Comparison of ENCODE assay signal across 18 cellular contexts in genomic region chr7:50677279-50677996, GRCh38.
DNase-seq lines count a peak whose midpoint lies in the region; ATAC-seq, FAIRE-seq and TF ChIP-seq lines count a peak whose summit lies in the region.
"Had no signal": no experiment of that assay in that cellular context is flagged by ENCODE, and none has a peak within 500 bp of the region (broad histone marks: within the 10 kb centered on the region; RNA-seq: fewer than 3 reads in every experiment).

No MANE protein-coding gene starts in this region.

- TF ChIP-seq CTCF in K562 (IDR thresholded peaks at IDR 0.05 in 2 of 3, conservative IDR thresholded peaks at IDR 0.05 in 1 of 3; ENCODE audit: insufficient read depth in 2 of 3, low read depth in 1 of 3, low read length in 3 of 3) = no peak
- TF ChIP-seq CTCF in liver (IDR thresholded peaks at IDR 0.05; ENCODE audit: low read depth, low read length, missing input control) = no peak
- TF ChIP-seq CTCF in MM.1S (IDR thresholded peaks at IDR 0.05; ENCODE audit: low read length) = no peak

- in situ Hi-C loops in K562 (cut with MboI) = no loop called here

- H3K9ac ChIP-seq in K562 (ENCODE audit: insufficient read depth in 1 of 2, low read depth in 2 of 2, low read length in 2 of 2) (no peak overlapping the region), liver (ENCODE audit: low read depth in 1 of 2, low read length in 2 of 2) (peak overlapping the region in 1 of 2 donors; percentile 1), skeletal muscle tissue (ENCODE audit: low read depth in 1 of 3, low read length in 3 of 3) (peak overlapping the region in 2 of 3 donors; percentile 13 to 60), MM.1S (ENCODE audit: low read length) (no peak overlapping the region)

- H2AFZ ChIP-seq in K562 (ENCODE audit: low read depth, low read length) = no peak overlapping the region
- H2AFZ ChIP-seq in MM.1S (ENCODE audit: low read length) = no peak overlapping the region

- H3K4me1 ChIP-seq in K562 (replicated peaks in 1 of 2; ENCODE audit: control insufficient read depth in 2 of 2, insufficient read depth in 2 of 2, low read length in 2 of 2) (no peaks in the 10 kb centered on the region), liver (ENCODE audit: control insufficient read depth in 4 of 4, insufficient read depth in 4 of 4, low read length in 3 of 4) (peaks cover 19 to 63% (median 60%) of the 10 kb centered on the region in 4 donors), skeletal muscle tissue (ENCODE audit: control insufficient read depth in 3 of 3, insufficient read depth in 3 of 3, low read length in 3 of 3) (peaks cover 56 to 72% (median 71%) of the 10 kb centered on the region in 3 donors), MM.1S (ENCODE audit: low read length) (no peaks in the 10 kb centered on the region)
- H3K4me1 ChIP-seq: BE2C had no signal

- 91% methylated on average over 13 of the region's 13 CpGs for WGBS in K562 (ENCODE audit: insufficient coverage, low coverage, missing lambda C conversion rate)
- 36% methylated on average over 13 of the region's 13 CpGs for WGBS in liver

- H3K79me2 ChIP-seq in K562 (ENCODE audit: control insufficient read depth, insufficient read depth, low read length) (peaks cover 27% of the 10 kb centered on the region; the same call in 2 of the 3 replicates), MM.1S (ENCODE audit: low read length) (no peaks in the 10 kb centered on the region)

- CTCF ChIA-PET in K562 (lab: Yijun Ruan, JAX; ENCODE audit: low intra/inter-chr PET ratio) = interaction anchor here (0.7 kb wide), 1 partner anchor 585 kb away, joined by 3 read pairs; the partner anchor contains the start of gene ZPBP

- no TSS peak for BruUV-seq in K562 (replicated peaks; lab: Mats Ljungman, UMichigan)

- H3F3A ChIP-seq in MM.1S (ENCODE audit: insufficient read depth, low read length) = no peaks in the 10 kb centered on the region

- H4K20me1 ChIP-seq in K562 (replicated peaks; ENCODE audit: control insufficient read depth, insufficient read depth, low read length) = peaks cover 20% of the 10 kb centered on the region; the same call in 1 of the 2 replicates
- H4K20me1 ChIP-seq in MM.1S (ENCODE audit: insufficient read depth, low read length) = no peaks in the 10 kb centered on the region

- DNase-seq in NCI-H345 (lab: John Stamatoyannopoulos, UW) = peak; percentile 49
- no peak for DNase-seq in NCI-H345 treated with DMSO at 0.1 percent for 48 hours (lab: John Stamatoyannopoulos, UW; ENCODE audit: unreplicated experiment)
- DNase-seq in K562 (ENCODE audit: extremely low read depth in 1 of 4, low spot score in 3 of 4) = no peak
- DNase-seq in NCI-H2081 (lab: John Stamatoyannopoulos, UW) = no peak
- no peak for DNase-seq in MM.1S
- DNase-seq: activated CD4-positive, alpha-beta T cell treated with anti-CD3 and anti-CD28 coated beads for 4 hours; activated naive CD8-positive, alpha-beta T cell treated with anti-CD3 and anti-CD28 coated beads, Interleukin-2, amount 50 U/mL, for 24 hours; BE2C; dermis blood vessel endothelial cell; Karpas-422; naive thymus-derived CD4-positive, alpha-beta T cell; NCI-H1092; NCI-H524; stimulated activated CD4-positive, alpha-beta T cell treated with anti-CD3 and anti-CD28 coated beads, Interleukin-4, amount 100 ng/mL, for 4 hours had no signal

- no peak for ATAC-seq in K562
- no peak for ATAC-seq in GM21737 (IDR thresholded peaks at IDR 0.05; ENCODE audit: unreplicated experiment)
- ATAC-seq: activated naive CD8-positive, alpha-beta T cell treated with anti-CD3 and anti-CD28 coated beads, Interleukin-2, amount 50 U/mL, for 24 hours; naive thymus-derived CD4-positive, alpha-beta T cell had no signal

- H3K4me3 ChIP-seq in K562 (no peak overlapping the region), liver (ENCODE audit: low read depth in 1 of 3, low read length in 3 of 3) (no peak overlapping the region), skeletal muscle tissue (ENCODE audit: low read length in 3 of 3) (no peak overlapping the region), MM.1S (ENCODE audit: low read length) (no peak overlapping the region)

- no peak for TF ChIP-seq EP300 in K562 (IDR thresholded peaks at IDR 0.05; ENCODE audit: low read length)

- no peak for TF ChIP-seq RAD21 in K562 (CRISPR knock-in tag; conservative IDR thresholded peaks at IDR 0.05 in 1 of 2, IDR thresholded peaks at IDR 0.05 in 1 of 2)
- no peak for TF ChIP-seq RAD21 in liver (IDR thresholded peaks at IDR 0.05)

- H3K27me3 ChIP-seq in K562 (ENCODE audit: control insufficient read depth in 2 of 2, insufficient read depth in 2 of 2, low read length in 2 of 2) (no peaks in the 10 kb centered on the region), liver (ENCODE audit: control insufficient read depth in 4 of 4, insufficient read depth in 4 of 4, low read length in 3 of 4) (no peaks in the 10 kb centered on the region), skeletal muscle tissue (ENCODE audit: control insufficient read depth in 3 of 3, insufficient read depth in 3 of 3, low read length in 3 of 3) (no peaks in the 10 kb centered on the region), MM.1S (replicated peaks; ENCODE audit: insufficient read depth, low read length) (no peaks in the 10 kb centered on the region)
- H3K27me3 ChIP-seq: BE2C had no signal

- no peak overlapping the region for H3K4me2 ChIP-seq in K562 (ENCODE audit: insufficient read depth, low read length)
- no peak overlapping the region for H3K4me2 ChIP-seq in MM.1S (ENCODE audit: low read depth, low read length)

- peak; percentile 51 for FAIRE-seq in K562 (lab: Jason Lieb, UNC)
- FAIRE-seq: GM18507 had no signal

- POLR2A ChIA-PET in K562 (lab: Yijun Ruan, JAX) = interaction anchor here (1.1 kb wide), 1 partner anchor 8 kb away, joined by 3 read pairs; no protein-coding TSS in a partner anchor

- H3K9me2 ChIP-seq in MM.1S (replicated peaks; ENCODE audit: insufficient read depth, low read length) = no peaks in the 10 kb centered on the region

- H3K36me3 ChIP-seq in K562 (ENCODE audit: control insufficient read depth, insufficient read depth, low read length) = peaks cover 25% of the 10 kb centered on the region; the same call in 2 of the 3 replicates
- H3K36me3 ChIP-seq in liver (ENCODE audit: control insufficient read depth in 4 of 4, insufficient read depth in 3 of 4, low read depth in 1 of 4, low read length in 3 of 4) = peaks cover 0 to 17% (median 11%) of the 10 kb centered on the region in 4 donors
- peaks cover 5 to 9% (median 7%) of the 10 kb centered on the region in 3 donors for H3K36me3 ChIP-seq in skeletal muscle tissue (ENCODE audit: control insufficient read depth in 3 of 3, insufficient read depth in 3 of 3, low read length in 3 of 3)
- H3K36me3 ChIP-seq in MM.1S (replicated peaks; ENCODE audit: insufficient read depth, low read length) = no peaks in the 10 kb centered on the region
- H3K36me3 ChIP-seq: BE2C had no signal

- H3K27ac ChIP-seq in K562 (ENCODE audit: extremely low read depth, low read depth, low read length) (no peak overlapping the region), liver (ENCODE audit: low read depth in 1 of 2, low read length in 2 of 2) (peak overlapping the region; percentile 80 to 91), skeletal muscle tissue (ENCODE audit: low read depth, low read length) (peak overlapping the region; percentile 81), MM.1S (ENCODE audit: low read length) (no peak overlapping the region)

- H3K9me1 ChIP-seq in K562 (ENCODE audit: control insufficient read depth, insufficient read depth, low read length) = no peaks in the 10 kb centered on the region

- no peak for TF ChIP-seq POLR2A in K562 (conservative IDR thresholded peaks at IDR 0.05)

- H3K9me3 ChIP-seq in K562 (replicated peaks; ENCODE audit: control insufficient read depth, insufficient read depth, low read depth, low read length) = no peaks in the 10 kb centered on the region
- no peaks in the 10 kb centered on the region for H3K9me3 ChIP-seq in liver (ENCODE audit: control insufficient read depth in 4 of 4, low read length in 3 of 4)
- H3K9me3 ChIP-seq in skeletal muscle tissue (ENCODE audit: control insufficient read depth in 3 of 3, low read length in 3 of 3) = no peaks in the 10 kb centered on the region
- H3K9me3 ChIP-seq in MM.1S (replicated peaks; ENCODE audit: insufficient read depth, low read length) = no peaks in the 10 kb centered on the region
- H3K9me3 ChIP-seq: BE2C had no signal

- intact Hi-C loops in K562 (cut with micrococcal nuclease) = loop anchor here (5.0 kb wide), 1 partner anchor 210 kb away; no protein-coding TSS in a partner anchor

TF ChIP-seq in K562, 482 proteins besides CTCF, POLR2A, EP300 and RAD21 (continues in another document):
- TF ChIP-seq TCF7 (IDR thresholded peaks at IDR 0.05; ENCODE audit: borderline replicate concordance) (no peak), POLR2B (IDR thresholded peaks at IDR 0.05; ENCODE audit: low read depth, partially characterized antibody) (no peak), TFAM (CRISPR knock-in tag; conservative IDR thresholded peaks at IDR 0.05) (no peak), KDM1A (IDR thresholded peaks at IDR 0.05) (no peak), MCM2 (IDR thresholded peaks at IDR 0.05; ENCODE audit: low read depth) (no peak)
- TF ChIP-seq, protein P1, sequence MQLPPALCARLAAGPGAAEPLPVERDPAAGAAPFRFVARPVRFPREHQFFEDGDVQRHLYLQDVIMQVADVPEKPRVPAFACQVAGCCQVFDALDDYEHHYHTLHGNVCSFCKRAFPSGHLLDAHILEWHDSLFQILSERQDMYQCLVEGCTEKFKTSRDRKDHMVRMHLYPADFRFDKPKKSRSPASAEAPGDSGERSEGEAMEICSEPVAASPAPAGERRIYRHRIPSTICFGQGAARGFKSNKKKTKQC (CRISPR knock-in tag; IDR thresholded peaks at IDR 0.05) = no peak

TF ChIP-seq in liver, 16 proteins besides CTCF, POLR2A, EP300 and RAD21 (continues in another document):
- TF ChIP-seq ATF3 (IDR thresholded peaks at IDR 0.05) (no peak), FOXA2 (IDR thresholded peaks at IDR 0.05) (peak; percentile 91), HNF4G (IDR thresholded peaks at IDR 0.05) (peak; percentile 39), EGR1 (IDR thresholded peaks at IDR 0.05; ENCODE audit: low read depth in 2 of 2) (no peak)
- TF ChIP-seq, protein P2, sequence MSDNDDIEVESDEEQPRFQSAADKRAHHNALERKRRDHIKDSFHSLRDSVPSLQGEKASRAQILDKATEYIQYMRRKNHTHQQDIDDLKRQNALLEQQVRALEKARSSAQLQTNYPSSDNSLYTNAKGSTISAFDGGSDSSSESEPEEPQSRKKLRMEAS (IDR thresholded peaks at IDR 0.05) = peak; percentile 56

Comparison
In these comparisons a context has a peak if more than half of its experiments do, and no peak if none do; other contexts are left out.
1. H3K27ac ChIP-seq: peak in liver (2 of 2) and skeletal muscle tissue (single experiment); none in K562 (single experiment) and MM.1S (single experiment).
2. H3K9ac ChIP-seq: peak in skeletal muscle tissue (2 of 3); none in K562 (0 of 2) and MM.1S (single experiment).